In the genomic region with DNA sequence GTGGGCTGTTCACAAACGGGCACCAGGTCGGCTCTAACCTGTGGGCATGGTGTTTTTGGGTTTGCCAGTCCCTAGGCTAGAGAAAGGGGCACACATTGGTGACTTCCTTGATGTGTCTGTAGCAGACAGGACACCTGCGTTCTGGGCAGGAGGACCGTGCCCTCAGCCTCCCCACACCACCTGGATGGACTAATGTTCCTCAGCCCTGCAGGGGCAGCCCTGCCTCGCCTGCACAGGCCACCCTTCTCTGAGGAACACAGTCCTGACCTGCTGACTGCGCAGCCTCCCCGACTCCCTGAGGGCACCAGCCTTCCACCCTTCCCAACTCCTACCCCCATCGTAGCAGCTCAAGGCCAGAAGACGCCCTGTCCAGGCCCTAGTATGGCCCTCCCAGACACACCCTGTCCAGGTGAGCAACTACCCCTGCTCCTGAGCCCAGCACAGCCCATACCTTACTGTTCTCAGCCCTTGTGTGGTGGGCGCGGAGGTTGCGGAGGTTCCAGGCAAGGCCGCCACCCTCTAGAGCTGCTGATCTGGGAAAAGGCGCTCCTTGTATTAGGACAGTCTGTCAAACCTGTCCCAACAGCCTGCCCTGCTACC, we compare ENCODE assay signal across 16 cellular contexts.
"Had no signal": no experiment of that assay in that cellular context is flagged by ENCODE, and none has a peak within 500 bp of the region (broad histone marks: within the 10 kb centered on the region; RNA-seq: fewer than 3 reads in every experiment).

No MANE protein-coding gene starts in this region.

- H3K4me1 Mint-ChIP-seq: memory B cell had no signal

- H3K27me3 Mint-ChIP-seq: activated CD4-positive, alpha-beta memory T cell treated with anti-CD3 and anti-CD28 coated beads, Interleukin-2, amount 10 ng/mL, durations not matched to agents 7 days and 5 days; memory B cell had no signal

- DNase-seq: activated CD4-positive, alpha-beta memory T cell treated with anti-CD3 and anti-CD28 coated beads, Interleukin-2, amount 10 ng/mL, durations not matched to agents 7 days and 5 days; activated naive CD4-positive, alpha-beta T cell treated with anti-CD3 and anti-CD28 coated beads, Interleukin-2, amount 10 ng/mL, durations not matched to agents 7 days and 5 days; adrenal gland; caudate nucleus; effector CD4-positive, alpha-beta T cell; hypothalamus; natural killer cell; nucleus accumbens; stimulated activated CD4-positive, alpha-beta T cell treated with anti-CD3 and anti-CD28 coated beads, Interleukin-4, amount 100 ng/mL, for 1 hour; SW 1271; thyroid gland; uterus had no signal

- H3K9me3 ChIP-seq: adrenal gland, colonic mucosa, thyroid gland, uterus had no signal

- H3K36me3 ChIP-seq: colonic mucosa, uterus had no signal

- H3K27ac Mint-ChIP-seq: activated CD4-positive, alpha-beta memory T cell treated with anti-CD3 and anti-CD28 coated beads, Interleukin-2, amount 10 ng/mL, durations not matched to agents 7 days and 5 days; activated naive CD4-positive, alpha-beta T cell treated with anti-CD3 and anti-CD28 coated beads, Interleukin-2, amount 10 ng/mL, durations not matched to agents 7 days and 5 days; activated T-helper 2 cell treated with anti-CD3 and anti-CD28 coated beads, Interferon-gamma antibody, Interleukin-2, Interleukin-4, amounts not matched to agents 10 μg/mL and 5 μg/mL and 100 μg/mL, durations not matched to agents 14 hours and 24 hours and 36 hours; memory B cell; natural killer cell had no signal

- H3K4me3 Mint-ChIP-seq: activated CD4-positive, alpha-beta memory T cell treated with anti-CD3 and anti-CD28 coated beads, Interleukin-2, amount 10 ng/mL, durations not matched to agents 7 days and 5 days; activated naive CD4-positive, alpha-beta T cell treated with anti-CD3 and anti-CD28 coated beads, Interleukin-2, amount 10 ng/mL, durations not matched to agents 7 days and 5 days; memory B cell; natural killer cell had no signal

- H3K4me3 ChIP-seq: adrenal gland, colonic mucosa, thyroid gland, uterus had no signal

- H3K9me3 Mint-ChIP-seq: activated CD4-positive, alpha-beta memory T cell treated with anti-CD3 and anti-CD28 coated beads, Interleukin-2, amount 10 ng/mL, durations not matched to agents 7 days and 5 days; activated naive CD4-positive, alpha-beta T cell treated with anti-CD3 and anti-CD28 coated beads, Interleukin-2, amount 10 ng/mL, durations not matched to agents 7 days and 5 days; activated T-helper 2 cell treated with anti-CD3 and anti-CD28 coated beads, Interferon-gamma antibody, Interleukin-2, Interleukin-4, amounts not matched to agents 10 μg/mL and 5 μg/mL and 100 μg/mL, durations not matched to agents 14 hours and 24 hours and 36 hours; memory B cell; natural killer cell had no signal

- ATAC-seq: natural killer cell had no signal

- H3K4me1 ChIP-seq: colonic mucosa, thyroid gland, uterus had no signal

- H3K27me3 ChIP-seq: adrenal gland, colonic mucosa, thyroid gland, uterus had no signal

- H3K27ac ChIP-seq: adrenal gland, colonic mucosa, epithelial cell of prostate, thyroid gland, uterus had no signal
